16 cellular contexts compared by ENCODE assay signal in genomic region chr7:55249332-55249731, GRCh38.
"Had no signal": no experiment of that assay in that cellular context is flagged by ENCODE, and none has a peak within 500 bp of the region (broad histone marks: within the 10 kb centered on the region; RNA-seq: fewer than 3 reads in every experiment).

No MANE protein-coding gene starts in this region.

- H3K27ac ChIP-seq: breast epithelium, esophagus squamous epithelium, heart left ventricle, thoracic aorta had no signal

- H3K36me3 Mint-ChIP-seq: activated naive CD8-positive, alpha-beta T cell treated with anti-CD3 and anti-CD28 coated beads, Interleukin-2, amount 10 ng/mL, durations not matched to agents 7 days and 5 days; naive thymus-derived CD4-positive, alpha-beta T cell; T-cell had no signal

- DNase-seq: activated CD4-positive, alpha-beta T cell treated with anti-CD3 and anti-CD28 coated beads for 4 hours; activated CD8-positive, alpha-beta memory T cell treated with anti-CD3 and anti-CD28 coated beads, Interleukin-2, amount 50 U/mL, for 48 hours; activated CD8-positive, alpha-beta T cell treated with anti-CD3 and anti-CD28 coated beads, Interleukin-2, amount 10 ng/mL, durations not matched to agents 7 days and 5 days; activated naive CD8-positive, alpha-beta T cell treated with anti-CD3 and anti-CD28 coated beads, Interleukin-2, amount 10 ng/mL, durations not matched to agents 7 days and 5 days; aorta; esophagus squamous epithelium; foreskin melanocyte; heart left ventricle; kidney; naive thymus-derived CD4-positive, alpha-beta T cell; stimulated activated CD4-positive, alpha-beta T cell treated with anti-CD3 and anti-CD28 coated beads, Interleukin-15, amount 100 ng/mL, for 24 hours; stimulated activated CD4-positive, alpha-beta T cell treated with anti-CD3 and anti-CD28 coated beads, Interleukin-4, amount 100 ng/mL, for 24 hours; stimulated activated naive CD8-positive, alpha-beta T cell treated with anti-CD3 and anti-CD28 coated beads, Interleukin-15, amount 100 ng/mL, for 72 hours; T-cell had no signal

- H3K27ac Mint-ChIP-seq: activated CD8-positive, alpha-beta T cell treated with anti-CD3 and anti-CD28 coated beads, Interleukin-2, amount 10 ng/mL, durations not matched to agents 7 days and 5 days; activated naive CD8-positive, alpha-beta T cell treated with anti-CD3 and anti-CD28 coated beads, Interleukin-2, amount 10 ng/mL, durations not matched to agents 7 days and 5 days; naive thymus-derived CD4-positive, alpha-beta T cell; stimulated activated naive CD8-positive, alpha-beta T cell treated with anti-CD3 and anti-CD28 coated beads, Interleukin-15, amount 100 ng/mL, for 72 hours; T-cell had no signal

- H3K4me3 ChIP-seq: breast epithelium, esophagus squamous epithelium, heart left ventricle, thoracic aorta had no signal

- H3K4me1 Mint-ChIP-seq: activated naive CD8-positive, alpha-beta T cell treated with anti-CD3 and anti-CD28 coated beads, Interleukin-2, amount 10 ng/mL, durations not matched to agents 7 days and 5 days had no signal

- H3K36me3 ChIP-seq: breast epithelium, esophagus squamous epithelium, heart left ventricle, thoracic aorta had no signal

- H3K9me3 ChIP-seq: breast epithelium, esophagus squamous epithelium, heart left ventricle, thoracic aorta had no signal

- ATAC-seq: activated CD8-positive, alpha-beta T cell treated with anti-CD3 and anti-CD28 coated beads, Interleukin-2, amount 10 ng/mL, durations not matched to agents 7 days and 5 days; heart left ventricle; naive thymus-derived CD4-positive, alpha-beta T cell; stimulated activated naive CD8-positive, alpha-beta T cell treated with anti-CD3 and anti-CD28 coated beads, Interleukin-15, amount 100 ng/mL, for 72 hours; T-cell had no signal

- H3K9me3 Mint-ChIP-seq: activated naive CD8-positive, alpha-beta T cell treated with anti-CD3 and anti-CD28 coated beads, Interleukin-2, amount 10 ng/mL, durations not matched to agents 7 days and 5 days; stimulated activated naive CD8-positive, alpha-beta T cell treated with anti-CD3 and anti-CD28 coated beads, Interleukin-15, amount 100 ng/mL, for 72 hours; T-cell had no signal

- H3K4me3 Mint-ChIP-seq: activated CD8-positive, alpha-beta T cell treated with anti-CD3 and anti-CD28 coated beads, Interleukin-2, amount 10 ng/mL, durations not matched to agents 7 days and 5 days; activated naive CD8-positive, alpha-beta T cell treated with anti-CD3 and anti-CD28 coated beads, Interleukin-2, amount 10 ng/mL, durations not matched to agents 7 days and 5 days; naive thymus-derived CD4-positive, alpha-beta T cell; stimulated activated naive CD8-positive, alpha-beta T cell treated with anti-CD3 and anti-CD28 coated beads, Interleukin-15, amount 100 ng/mL, for 72 hours; T-cell had no signal
